Comparison of ENCODE assay signal across 18 cellular contexts in the genomic region with DNA sequence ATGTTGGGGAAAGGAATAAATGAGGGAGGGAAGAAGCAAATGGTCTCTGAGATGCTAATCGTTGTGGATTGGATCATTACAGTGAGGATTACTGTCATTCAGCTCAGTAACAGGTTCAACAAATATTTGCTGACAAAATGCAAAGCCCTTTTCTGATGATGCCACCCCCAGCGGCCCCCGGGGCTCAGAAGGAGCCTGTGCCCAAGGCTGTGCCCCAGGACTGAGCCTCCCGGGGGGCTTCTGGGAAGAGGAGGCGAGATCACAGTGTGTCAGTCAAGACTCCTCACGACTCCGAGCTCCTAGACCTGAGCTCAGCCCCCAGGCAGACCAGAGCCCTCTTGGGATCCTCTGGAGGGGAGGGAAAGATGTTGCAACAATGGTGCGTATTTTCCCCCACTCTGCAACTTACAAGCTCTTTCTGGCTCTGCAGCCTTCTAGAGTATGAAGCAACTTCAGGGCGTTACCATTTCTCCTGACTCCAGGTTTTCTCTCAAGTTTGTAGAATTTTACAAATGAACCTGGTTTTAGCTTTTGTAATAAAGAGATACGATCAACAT. TPM values are rescaled to one million over a fixed set of nuclear protein-coding genes. Genes with fewer than 3 reads are reported as not detected.
"Had no signal": no experiment of that assay in that cellular context is flagged by ENCODE, and none has a peak within 500 bp of the region (broad histone marks: within the 10 kb centered on the region; RNA-seq: fewer than 3 reads in every experiment).

No MANE protein-coding gene starts in this region.

- ATAC-seq: activated CD4-positive, alpha-beta T cell treated with anti-CD3 and anti-CD28 coated beads for 36 hours; activated naive CD8-positive, alpha-beta T cell treated with anti-CD3 and anti-CD28 coated beads, Interleukin-2, amount 50 U/mL, for 24 hours; foreskin keratinocyte; left lobe of liver; natural killer cell; psoas muscle; stimulated activated naive CD8-positive, alpha-beta T cell treated with anti-CD3 and anti-CD28 coated beads, Interleukin-15, Interleukin-2, amounts not matched to agents 100 U/mL and 50 U/mL, for 24 hours had no signal

- DNase-seq: activated CD4-positive, alpha-beta memory T cell treated with anti-CD3 and anti-CD28 coated beads, Interleukin-2, amount 10 ng/mL, durations not matched to agents 7 days and 5 days; activated CD4-positive, alpha-beta T cell treated with anti-CD3 and anti-CD28 coated beads for 36 hours; activated CD8-positive, alpha-beta memory T cell treated with anti-CD3 and anti-CD28 coated beads, Interleukin-2, amount 50 U/mL, for 4 hours; activated naive CD8-positive, alpha-beta T cell treated with anti-CD3 and anti-CD28 coated beads, Interleukin-2, amount 50 U/mL, for 24 hours; effector memory CD4-positive, alpha-beta T cell; erythroblast; foreskin keratinocyte; islet precursor cell; natural killer cell; sigmoid colon; stimulated activated CD4-positive, alpha-beta T cell treated with anti-CD3 and anti-CD28 coated beads, Interleukin-12 subunit alpha, Interleukin-12 subunit beta, amount 100 ng/mL, for 4 hours; stimulated activated CD4-positive, alpha-beta T cell treated with anti-CD3 and anti-CD28 coated beads, Interleukin-2, amount 100 ng/mL, for 48 hours; stimulated activated naive CD8-positive, alpha-beta T cell treated with anti-CD3 and anti-CD28 coated beads, Interleukin-15, Interleukin-2, amounts not matched to agents 100 U/mL and 50 U/mL, for 24 hours; T-helper 2 cell; upper lobe of left lung had no signal

- H3K4me3 ChIP-seq: psoas muscle, sigmoid colon, upper lobe of left lung had no signal

RNA-seq across cellular contexts. Expression of a gene that starts 20.8 kb away (rescaled TPM):
- total RNA-seq: activated CD4-positive, alpha-beta memory T cell treated with anti-CD3 and anti-CD28 coated beads, Interleukin-2, amount 10 ng/mL, durations not matched to agents 7 days and 5 days; activated CD4-positive, alpha-beta T cell treated with anti-CD3 and anti-CD28 coated beads for 36 hours; foreskin keratinocyte; left lobe of liver; mucosa of gallbladder; natural killer cell; psoas muscle; sigmoid colon; upper lobe of left lung had no signal

RNA-seq across cellular contexts. Expression of a gene that starts 52.3 kb away (rescaled TPM):
- total RNA-seq: activated CD4-positive, alpha-beta memory T cell treated with anti-CD3 and anti-CD28 coated beads, Interleukin-2, amount 10 ng/mL, durations not matched to agents 7 days and 5 days; activated CD4-positive, alpha-beta T cell treated with anti-CD3 and anti-CD28 coated beads for 36 hours; foreskin keratinocyte had no signal

RNA-seq across cellular contexts. Expression of a gene that starts 59.4 kb away (rescaled TPM):
- total RNA-seq: activated CD4-positive, alpha-beta memory T cell treated with anti-CD3 and anti-CD28 coated beads, Interleukin-2, amount 10 ng/mL, durations not matched to agents 7 days and 5 days; activated CD4-positive, alpha-beta T cell treated with anti-CD3 and anti-CD28 coated beads for 36 hours; foreskin keratinocyte had no signal
